19 cellular contexts compared by ENCODE assay signal in genomic region chr2:19632327-19633040, GRCh38.
A peak's percentile ranks its signal among the peaks of the same experiment; 100 is the strongest.
DNase-seq lines count a peak whose midpoint lies in the region; ATAC-seq and TF ChIP-seq lines count a peak whose summit lies in the region.
"Had no signal": no experiment of that assay in that cellular context is flagged by ENCODE, and none has a peak within 500 bp of the region (broad histone marks: within the 10 kb centered on the region; RNA-seq: fewer than 3 reads in every experiment).

No MANE protein-coding gene starts in this region.

- H3K36me3 ChIP-seq in heart right ventricle: no peaks in the 10 kb centered on the region
- H3K36me3 ChIP-seq: cardiac muscle cell had no signal

- DNase-seq in GM03348 (ENCODE audit: low spot score) (peak; percentile 47), cerebellar cortex (ENCODE audit: low spot score) (peak; percentile 1), heart right ventricle (peak; percentile 45 to 47), retina (peak; percentile 18), SHP77 treated with DMSO at 0.1 percent for 48 hours (lab: John Stamatoyannopoulos, UW) (no peak), Kasumi-1 (lab: John Stamatoyannopoulos, UW) (no peak)
- no peak for DNase-seq in activated CD4-positive, CD25-positive, alpha-beta regulatory T cell (lab: John Stamatoyannopoulos, UW)
- DNase-seq: activated CD8-positive, alpha-beta T cell treated with anti-CD3 and anti-CD28 coated beads, Interleukin-2, amount 10 ng/mL, durations not matched to agents 7 days and 5 days; activated naive CD8-positive, alpha-beta T cell treated with anti-CD3 and anti-CD28 coated beads, Interleukin-2, amount 10 ng/mL, durations not matched to agents 7 days and 5 days; activated T-cell treated with anti-CD3 and anti-CD28 coated beads, Interleukin-2, amount 50 U/mL, for 48 hours; naive thymus-derived CD8-positive, alpha-beta T cell; NCI-H1694 treated with DMSO at 0.1 percent for 48 hours; NCI-H2227 treated with DMSO at 0.1 percent for 48 hours; T-helper 1 cell had no signal

- H3K4me3 ChIP-seq in heart right ventricle: no peak overlapping the region
- H3K4me3 ChIP-seq: cardiac muscle cell, GM12878, lung had no signal

- intact Hi-C loops in heart right ventricle (cut with DNase I): no loop called here

- ATAC-seq in heart right ventricle: peak; percentile 83 to 98 (median 90)
- no peak for ATAC-seq in GM21825 (IDR thresholded peaks at IDR 0.05; ENCODE audit: unreplicated experiment)
- ATAC-seq: activated CD8-positive, alpha-beta T cell treated with anti-CD3 and anti-CD28 coated beads, Interleukin-2, amount 10 ng/mL, durations not matched to agents 7 days and 5 days; GM12878; naive thymus-derived CD8-positive, alpha-beta T cell had no signal

- no peaks in the 10 kb centered on the region for H3K27me3 ChIP-seq in heart right ventricle
- H3K27me3 ChIP-seq: cardiac muscle cell had no signal

- TF ChIP-seq CTCF in heart right ventricle (IDR thresholded peaks at IDR 0.05): no peak

- WGBS in heart right ventricle, 2 donors: 42 to 49% methylated on average over 7 of the region's 7 CpGs

- peaks cover 0 to 12% (median 5%) of the 10 kb centered on the region in 9 donors for H3K4me1 ChIP-seq in heart right ventricle

- H3K27ac ChIP-seq in heart right ventricle: no peak overlapping the region
- H3K27ac ChIP-seq: cardiac muscle cell, VCaP had no signal

- peaks cover 0 to 16% (median 9%) of the 10 kb centered on the region in 11 donors for H3K9me3 ChIP-seq in heart right ventricle

Comparison
In these comparisons a context has a peak if more than half of its experiments do, and no peak if none do; other contexts are left out.
1. DNase-seq: peak in GM03348 (single experiment), cerebellar cortex (single experiment), heart right ventricle (2 of 2) and retina (single experiment); none in activated CD4-positive, CD25-positive, alpha-beta regulatory T cell (0 of 4), SHP77 treated with DMSO at 0.1 percent for 48 hours (single experiment) and Kasumi-1 (0 of 2).